8 cellular contexts compared by ENCODE assay signal in the genomic region with DNA sequence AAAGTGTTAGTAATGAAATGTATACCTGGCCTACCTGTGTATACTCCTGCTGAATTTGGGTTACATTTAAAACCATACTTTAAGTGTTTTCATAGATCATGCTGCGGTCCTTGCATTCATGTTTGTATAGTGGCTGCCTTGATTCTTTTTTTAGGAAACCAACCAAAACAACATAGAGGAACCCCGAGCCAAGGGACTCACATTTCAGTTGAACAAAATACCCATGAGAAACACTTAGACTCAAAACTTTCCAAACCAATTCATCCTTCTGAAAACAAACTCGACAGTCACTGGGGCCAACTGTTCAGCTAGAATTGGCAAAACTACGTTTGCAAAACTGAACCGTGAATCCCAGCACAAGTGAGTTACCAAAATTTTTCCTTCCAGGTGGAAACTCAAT. TPM values are rescaled to one million over a fixed set of nuclear protein-coding genes. Genes with fewer than 3 reads are reported as not detected.
DNase-seq lines count a peak whose midpoint lies in the region; ATAC-seq, FAIRE-seq and TF ChIP-seq lines count a peak whose summit lies in the region.

No MANE protein-coding gene starts in this region.

- H3F3A ChIP-seq in SK-N-SH (replicated peaks; ENCODE audit: insufficient read depth), result peaks cover 13% of the 10 kb centered on the region

- peak overlapping the region; percentile 86 for H2AFZ ChIP-seq in SK-N-SH (ENCODE audit: low read depth)

- peaks cover 0 to 7% of the 10 kb centered on the region in 2 experiments; a peak in 3 of 4 replicates for H3K4me1 ChIP-seq in SK-N-SH (ENCODE audit: control insufficient read depth in 1 of 2, insufficient read depth in 2 of 2, low read depth in 1 of 2, low read length in 1 of 2)
- H3K4me1 ChIP-seq in iPS-15b (ENCODE audit: control insufficient read depth, insufficient read depth, low read length), result peaks cover 3% of the 10 kb centered on the region
- peaks cover 0 to 19% (median 13%) of the 10 kb centered on the region in 6 donors for H3K4me1 ChIP-seq in spleen

- no peak for TF ChIP-seq RAD21 in SK-N-SH (IDR thresholded peaks at IDR 0.05; ENCODE audit: low read length)

- no peaks in the 10 kb centered on the region for H3K9me3 ChIP-seq in SK-N-SH
- H3K9me3 ChIP-seq in iPS-15b (ENCODE audit: control insufficient read depth, insufficient read depth, low read length), result no peaks in the 10 kb centered on the region
- H3K9me3 ChIP-seq in spleen, result no peaks in the 10 kb centered on the region

- peak overlapping the region; percentile 74 to 86 for H3K27ac Mint-ChIP-seq in activated naive CD4-positive, alpha-beta T cell treated with anti-CD3 and anti-CD28 coated beads, Interleukin-2, amount 50 U/mL, for 72 hours

- H3K79me2 ChIP-seq in SK-N-SH (ENCODE audit: insufficient read depth), result peaks cover 51% of the 10 kb centered on the region

- no peak for DNase-seq in SK-N-SH
- DNase-seq in activated naive CD4-positive, alpha-beta T cell treated with anti-CD3 and anti-CD28 coated beads, Interleukin-2, amount 50 U/mL, for 72 hours (ENCODE audit: low spot score in 2 of 2), result no peak
- no peak for DNase-seq in spleen
- no peak for DNase-seq in NCI-H526 treated with DMSO at 0.1 percent for 48 hours (lab: John Stamatoyannopoulos, UW)
- no peak for DNase-seq in HTR-8/SVneo (ENCODE audit: insufficient read length, low spot score)

- TF ChIP-seq EP300 in SK-N-SH (IDR thresholded peaks at IDR 0.05; ENCODE audit: borderline replicate concordance in 1 of 2, low read depth in 1 of 2, low read length in 1 of 2), result no peak

- H3K36me3 ChIP-seq in SK-N-SH (replicated peaks in 1 of 2; ENCODE audit: control insufficient read depth in 1 of 2, insufficient read depth in 2 of 2, low read length in 1 of 2) (no peaks in the 10 kb centered on the region), iPS-15b (ENCODE audit: control insufficient read depth, insufficient read depth, low read length) (no peaks in the 10 kb centered on the region), spleen (no peaks in the 10 kb centered on the region)

- ATAC-seq in SK-N-SH treated with all-trans-retinoic acid at 6 μM for 48 hours (no peak), GM19463 (IDR thresholded peaks at IDR 0.05; ENCODE audit: unreplicated experiment) (no peak)
- no peak for ATAC-seq in activated naive CD4-positive, alpha-beta T cell treated with anti-CD3 and anti-CD28 coated beads, Interleukin-2, amount 50 U/mL, for 72 hours

- peak overlapping the region; percentile 77 for H3K9ac ChIP-seq in SK-N-SH
- peak overlapping the region; percentile 85 for H3K9ac ChIP-seq in iPS-15b (ENCODE audit: low read depth, low read length)

- POLR2A ChIA-PET in SK-N-SH (lab: Yijun Ruan, JAX), result interaction anchor here (0.9 kb wide), 1 partner anchor 8 kb away, joined by 5 read pairs; no protein-coding TSS in a partner anchor

- H3K27ac ChIP-seq in SK-N-SH (ENCODE audit: low read depth in 2 of 2, low read length in 1 of 2) (peak overlapping the region; percentile 31 to 65; a peak in 3 of 4 replicates), spleen (no peak overlapping the region)

- H3K4me2 ChIP-seq in SK-N-SH, result peak overlapping the region; percentile 98

- TF ChIP-seq POLR2A in spleen (IDR thresholded peaks at IDR 0.05), result no peak

- peaks cover 18 to 22% of the 10 kb centered on the region in 2 donors for H3K36me3 Mint-ChIP-seq in activated naive CD4-positive, alpha-beta T cell treated with anti-CD3 and anti-CD28 coated beads, Interleukin-2, amount 50 U/mL, for 72 hours

- no peaks in the 10 kb centered on the region for H3K9me2 ChIP-seq in SK-N-SH

- no peaks in the 10 kb centered on the region for H3K27me3 ChIP-seq in SK-N-SH (ENCODE audit: insufficient read depth)
- H3K27me3 ChIP-seq in iPS-15b (ENCODE audit: control insufficient read depth, insufficient read depth, low read length), result no peaks in the 10 kb centered on the region
- peaks cover 0 to 41% (median 0%) of the 10 kb centered on the region in 7 donors for H3K27me3 ChIP-seq in spleen (replicated peaks in 1 of 7)

- peaks cover 26% of the 10 kb centered on the region for H4K20me1 ChIP-seq in SK-N-SH (ENCODE audit: insufficient read depth)

- H3K4me3 ChIP-seq in SK-N-SH (ENCODE audit: low read depth in 2 of 2, low read length in 1 of 2), result peak overlapping the region; percentile 79 to 96
- peak overlapping the region; percentile 75 for H3K4me3 ChIP-seq in iPS-15b (ENCODE audit: low read depth, low read length)
- peak overlapping the region in 5 of 8 donors; percentile 49 to 73 (median 56) for H3K4me3 ChIP-seq in spleen

- intact Hi-C loops in spleen (cut with DNase I; ENCODE audit: low total_unique reads), result no loop called here

- H3K9me3 Mint-ChIP-seq in activated naive CD4-positive, alpha-beta T cell treated with anti-CD3 and anti-CD28 coated beads, Interleukin-2, amount 50 U/mL, for 72 hours, result peaks cover 0 to 4% of the 10 kb centered on the region in 2 donors

- FAIRE-seq in HTR-8/SVneo (lab: Jason Lieb, UNC), result no peak

- TF ChIP-seq CTCF in SK-N-SH (IDR thresholded peaks at IDR 0.05) (no peak), spleen (IDR thresholded peaks at IDR 0.05 in 8 of 11, conservative IDR thresholded peaks at IDR 0.05 in 3 of 11) (no peak)

- 14% methylated on average over 5 of the region's 5 CpGs for WGBS in SK-N-SH (ENCODE audit: low lambda C conversion rate)
- WGBS in spleen, 5 donors, result 16 to 22% (median 20%) methylated on average over 5 of the region's 5 CpGs

- CTCF ChIA-PET in SK-N-SH (lab: Yijun Ruan, JAX), result no interaction called here

TF ChIP-seq in SK-N-SH, 30 proteins besides CTCF, POLR2A, EP300 and RAD21 (continues in another document):
- no peak for TF ChIP-seq MEF2A (IDR thresholded peaks at IDR 0.05; ENCODE audit: borderline replicate concordance, low read depth)
- no peak for TF ChIP-seq FOXJ3 (CRISPR knock-in tag; IDR thresholded peaks at IDR 0.05)
- TF ChIP-seq, protein P1, sequence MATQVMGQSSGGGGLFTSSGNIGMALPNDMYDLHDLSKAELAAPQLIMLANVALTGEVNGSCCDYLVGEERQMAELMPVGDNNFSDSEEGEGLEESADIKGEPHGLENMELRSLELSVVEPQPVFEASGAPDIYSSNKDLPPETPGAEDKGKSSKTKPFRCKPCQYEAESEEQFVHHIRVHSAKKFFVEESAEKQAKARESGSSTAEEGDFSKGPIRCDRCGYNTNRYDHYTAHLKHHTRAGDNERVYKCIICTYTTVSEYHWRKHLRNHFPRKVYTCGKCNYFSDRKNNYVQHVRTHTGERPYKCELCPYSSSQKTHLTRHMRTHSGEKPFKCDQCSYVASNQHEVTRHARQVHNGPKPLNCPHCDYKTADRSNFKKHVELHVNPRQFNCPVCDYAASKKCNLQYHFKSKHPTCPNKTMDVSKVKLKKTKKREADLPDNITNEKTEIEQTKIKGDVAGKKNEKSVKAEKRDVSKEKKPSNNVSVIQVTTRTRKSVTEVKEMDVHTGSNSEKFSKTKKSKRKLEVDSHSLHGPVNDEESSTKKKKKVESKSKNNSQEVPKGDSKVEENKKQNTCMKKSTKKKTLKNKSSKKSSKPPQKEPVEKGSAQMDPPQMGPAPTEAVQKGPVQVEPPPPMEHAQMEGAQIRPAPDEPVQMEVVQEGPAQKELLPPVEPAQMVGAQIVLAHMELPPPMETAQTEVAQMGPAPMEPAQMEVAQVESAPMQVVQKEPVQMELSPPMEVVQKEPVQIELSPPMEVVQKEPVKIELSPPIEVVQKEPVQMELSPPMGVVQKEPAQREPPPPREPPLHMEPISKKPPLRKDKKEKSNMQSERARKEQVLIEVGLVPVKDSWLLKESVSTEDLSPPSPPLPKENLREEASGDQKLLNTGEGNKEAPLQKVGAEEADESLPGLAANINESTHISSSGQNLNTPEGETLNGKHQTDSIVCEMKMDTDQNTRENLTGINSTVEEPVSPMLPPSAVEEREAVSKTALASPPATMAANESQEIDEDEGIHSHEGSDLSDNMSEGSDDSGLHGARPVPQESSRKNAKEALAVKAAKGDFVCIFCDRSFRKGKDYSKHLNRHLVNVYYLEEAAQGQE (IDR thresholded peaks at IDR 0.05; ENCODE audit: low read depth, low read length), result no peak
- no peak for TF ChIP-seq GABPA (IDR thresholded peaks at IDR 0.05; ENCODE audit: low read depth)
- no peak for TF ChIP-seq JUND (IDR thresholded peaks at IDR 0.05)

TF ChIP-seq in SK-N-SH treated with all-trans-retinoic acid at 6 μM for 48 hours, 23 proteins besides CTCF, POLR2A, EP300 and RAD21 (continues in another document):
- TF ChIP-seq ZNF70 (CRISPR knock-in tag; IDR thresholded peaks at IDR 0.05) (no peak), ZC3H10 (CRISPR knock-in tag; IDR thresholded peaks at IDR 0.05) (no peak), ISL1 (CRISPR knock-in tag; IDR thresholded peaks at IDR 0.05) (no peak), RARB (CRISPR knock-in tag; IDR thresholded peaks at IDR 0.05) (no peak), GLIS3 (CRISPR knock-in tag; IDR thresholded peaks at IDR 0.05) (no peak), OSR1 (CRISPR knock-in tag; IDR thresholded peaks at IDR 0.05) (no peak), ZNF8 (CRISPR knock-in tag; IDR thresholded peaks at IDR 0.05) (no peak), ZNF565 (CRISPR knock-in tag; conservative IDR thresholded peaks at IDR 0.05; ENCODE audit: low read depth) (no peak), CSDC2 (CRISPR knock-in tag; IDR thresholded peaks at IDR 0.05) (no peak)
- TF ChIP-seq, protein P2, sequence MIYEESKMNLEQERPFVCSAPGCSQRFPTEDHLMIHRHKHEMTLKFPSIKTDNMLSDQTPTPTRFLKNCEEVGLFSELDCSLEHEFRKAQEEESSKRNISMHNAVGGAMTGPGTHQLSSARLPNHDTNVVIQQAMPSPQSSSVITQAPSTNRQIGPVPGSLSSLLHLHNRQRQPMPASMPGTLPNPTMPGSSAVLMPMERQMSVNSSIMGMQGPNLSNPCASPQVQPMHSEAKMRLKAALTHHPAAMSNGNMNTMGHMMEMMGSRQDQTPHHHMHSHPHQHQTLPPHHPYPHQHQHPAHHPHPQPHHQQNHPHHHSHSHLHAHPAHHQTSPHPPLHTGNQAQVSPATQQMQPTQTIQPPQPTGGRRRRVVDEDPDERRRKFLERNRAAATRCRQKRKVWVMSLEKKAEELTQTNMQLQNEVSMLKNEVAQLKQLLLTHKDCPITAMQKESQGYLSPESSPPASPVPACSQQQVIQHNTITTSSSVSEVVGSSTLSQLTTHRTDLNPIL (CRISPR knock-in tag; IDR thresholded peaks at IDR 0.05; ENCODE audit: low read depth), result no peak

RNA-seq across cellular contexts. Expression of a gene that starts 1.4 kb away (rescaled TPM):
- polyA plus RNA-seq in SK-N-SH (2012; rRNA removed) (11.8 and 13.7 TPM in 2 replicates), spleen (1 to 10 TPM; 1.6 TPM)
- 14.7 and 15.2 TPM in 2 replicates for polyA plus RNA-seq in SK-N-SH (2012; cell fraction: cytosol; rRNA removed)
- 19.4 and 28.1 TPM in 2 replicates for polyA plus RNA-seq in SK-N-SH (2012; cell fraction: nucleus; rRNA removed)
- total RNA-seq in activated naive CD4-positive, alpha-beta T cell treated with anti-CD3 and anti-CD28 coated beads, Interleukin-2, amount 50 U/mL, for 72 hours, result 10 to 100 TPM; 15.6 to 17.3 TPM
- total RNA-seq in spleen, result 10 to 100 TPM in 1 of 7 donors, 1 to 10 TPM in 6; 4.3 to 10.6 (median 5.9) TPM

Comparison
In these comparisons a context has a peak if more than half of its experiments do, and no peak if none do; other contexts are left out.
1. H3K27ac ChIP-seq: peak in SK-N-SH (2 of 2); none in spleen (0 of 8).
2. Peak in every context shown above with its lines, with median percentiles within 50 percentile points of each other: H3K4me3 ChIP-seq.